1 cellular context compared by ENCODE assay signal in genomic region chr14:61761557-61761956, GRCh38.
TF ChIP-seq lines count a peak whose summit lies in the region.

No MANE protein-coding gene starts in this region.

TF ChIP-seq in SK-N-SH treated with all-trans-retinoic acid at 6 μM for 48 hours, 23 proteins besides CTCF, POLR2A, EP300 and RAD21 (continued from another document):
- TF ChIP-seq, protein P1, sequence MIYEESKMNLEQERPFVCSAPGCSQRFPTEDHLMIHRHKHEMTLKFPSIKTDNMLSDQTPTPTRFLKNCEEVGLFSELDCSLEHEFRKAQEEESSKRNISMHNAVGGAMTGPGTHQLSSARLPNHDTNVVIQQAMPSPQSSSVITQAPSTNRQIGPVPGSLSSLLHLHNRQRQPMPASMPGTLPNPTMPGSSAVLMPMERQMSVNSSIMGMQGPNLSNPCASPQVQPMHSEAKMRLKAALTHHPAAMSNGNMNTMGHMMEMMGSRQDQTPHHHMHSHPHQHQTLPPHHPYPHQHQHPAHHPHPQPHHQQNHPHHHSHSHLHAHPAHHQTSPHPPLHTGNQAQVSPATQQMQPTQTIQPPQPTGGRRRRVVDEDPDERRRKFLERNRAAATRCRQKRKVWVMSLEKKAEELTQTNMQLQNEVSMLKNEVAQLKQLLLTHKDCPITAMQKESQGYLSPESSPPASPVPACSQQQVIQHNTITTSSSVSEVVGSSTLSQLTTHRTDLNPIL (CRISPR knock-in tag; IDR thresholded peaks at IDR 0.05; ENCODE audit: low read depth): no peak
- TF ChIP-seq TCF4 (CRISPR knock-in tag; IDR thresholded peaks at IDR 0.05; ENCODE audit: borderline replicate concordance): no peak
